In the genomic region with DNA sequence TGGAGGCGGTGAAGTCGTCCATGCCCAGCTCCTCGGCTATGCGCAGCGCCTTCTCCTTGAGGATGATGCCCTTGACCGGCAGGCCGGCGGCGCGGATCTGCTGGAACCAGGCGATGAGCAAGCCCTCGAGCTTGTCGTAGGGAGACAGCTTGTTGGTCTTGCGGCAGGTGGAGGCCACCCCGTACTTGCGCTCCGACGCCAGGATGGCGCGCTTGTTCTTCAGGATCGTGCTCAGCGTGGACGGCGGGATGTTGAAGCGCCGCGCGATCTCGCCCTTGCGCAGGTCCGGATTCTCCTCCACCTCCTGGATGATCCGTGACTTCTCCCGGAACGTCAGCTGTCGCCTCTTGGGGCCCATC, we compare ENCODE assay signal across 1 cellular context.
TF ChIP-seq lines count a peak whose summit lies in the region.

No MANE protein-coding gene starts in this region.

TF ChIP-seq in K562, 482 proteins besides CTCF, POLR2A, EP300 and RAD21 (continued from another document and continues in another):
- TF ChIP-seq, protein P1, sequence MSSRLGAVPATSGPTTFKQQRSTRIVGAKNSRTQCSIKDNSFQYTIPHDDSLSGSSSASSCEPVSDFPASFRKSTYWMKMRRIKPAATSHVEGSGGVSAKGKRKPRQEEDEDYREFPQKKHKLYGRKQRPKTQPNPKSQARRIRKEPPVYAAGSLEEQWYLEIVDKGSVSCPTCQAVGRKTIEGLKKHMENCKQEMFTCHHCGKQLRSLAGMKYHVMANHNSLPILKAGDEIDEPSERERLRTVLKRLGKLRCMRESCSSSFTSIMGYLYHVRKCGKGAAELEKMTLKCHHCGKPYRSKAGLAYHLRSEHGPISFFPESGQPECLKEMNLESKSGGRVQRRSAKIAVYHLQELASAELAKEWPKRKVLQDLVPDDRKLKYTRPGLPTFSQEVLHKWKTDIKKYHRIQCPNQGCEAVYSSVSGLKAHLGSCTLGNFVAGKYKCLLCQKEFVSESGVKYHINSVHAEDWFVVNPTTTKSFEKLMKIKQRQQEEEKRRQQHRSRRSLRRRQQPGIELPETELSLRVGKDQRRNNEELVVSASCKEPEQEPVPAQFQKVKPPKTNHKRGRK (tag; IDR thresholded peaks at IDR 0.05) = no peak
- TF ChIP-seq, protein P2, sequence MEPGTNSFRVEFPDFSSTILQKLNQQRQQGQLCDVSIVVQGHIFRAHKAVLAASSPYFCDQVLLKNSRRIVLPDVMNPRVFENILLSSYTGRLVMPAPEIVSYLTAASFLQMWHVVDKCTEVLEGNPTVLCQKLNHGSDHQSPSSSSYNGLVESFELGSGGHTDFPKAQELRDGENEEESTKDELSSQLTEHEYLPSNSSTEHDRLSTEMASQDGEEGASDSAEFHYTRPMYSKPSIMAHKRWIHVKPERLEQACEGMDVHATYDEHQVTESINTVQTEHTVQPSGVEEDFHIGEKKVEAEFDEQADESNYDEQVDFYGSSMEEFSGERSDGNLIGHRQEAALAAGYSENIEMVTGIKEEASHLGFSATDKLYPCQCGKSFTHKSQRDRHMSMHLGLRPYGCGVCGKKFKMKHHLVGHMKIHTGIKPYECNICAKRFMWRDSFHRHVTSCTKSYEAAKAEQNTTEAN (CRISPR knock-in tag; IDR thresholded peaks at IDR 0.05) = no peak
- TF ChIP-seq CBX1 (IDR thresholded peaks at IDR 0.05; ENCODE audit: low read depth) (no peak), PTRF (tag; IDR thresholded peaks at IDR 0.05) (no peak), ZNF274 (IDR thresholded peaks at IDR 0.05; ENCODE audit: borderline replicate concordance, low read depth, low read length) (no peak), RNF2 (IDR thresholded peaks at IDR 0.05) (no peak), ZNF311 (CRISPR knock-in tag; IDR thresholded peaks at IDR 0.05) (no peak), TEAD4 (IDR thresholded peaks at IDR 0.05; ENCODE audit: low read length) (no peak), TEAD4 (CRISPR knock-in tag; IDR thresholded peaks at IDR 0.05; ENCODE audit: borderline replicate concordance) (0 out of 2 replicates have a peak, but pooled peaks have one; percentile 69), RHOXF2B (CRISPR knock-in tag; conservative IDR thresholded peaks at IDR 0.05) (no peak), ZNF778 (CRISPR knock-in tag; IDR thresholded peaks at IDR 0.05) (no peak), CHD2 (IDR thresholded peaks at IDR 0.05; ENCODE audit: low read depth, low read length) (peak; percentile 46), MYC (IDR thresholded peaks at IDR 0.05; ENCODE audit: low read depth, low read length) (peak; percentile 16; the same call in 1 of the 2 replicates), MYC (CRISPR knock-in tag; IDR thresholded peaks at IDR 0.05; ENCODE audit: borderline replicate concordance, low read depth) (no peak), PTBP1 (IDR thresholded peaks at IDR 0.05; ENCODE audit: low read depth, low read length) (no peak), TCF7L2 (IDR thresholded peaks at IDR 0.05; ENCODE audit: low read depth, low read length) (no peak), KLF1 (tag; IDR thresholded peaks at IDR 0.05) (no peak), WHSC1 (IDR thresholded peaks at IDR 0.05; ENCODE audit: low read length) (no peak), SREBF1 (IDR thresholded peaks at IDR 0.05; ENCODE audit: borderline replicate concordance, low read depth, low read length) (no peak), MAFF (IDR thresholded peaks at IDR 0.05; ENCODE audit: low read length) (no peak), ZNF57 (CRISPR knock-in tag; IDR thresholded peaks at IDR 0.05) (no peak), GABPB2 (CRISPR knock-in tag; conservative IDR thresholded peaks at IDR 0.05) (no peak), FOSL1 (tag; conservative IDR thresholded peaks at IDR 0.05) (no peak), CEBPG (CRISPR knock-in tag; IDR thresholded peaks at IDR 0.05) (0 out of 2 replicates have a peak, but pooled peaks have one; percentile 13), CEBPG (tag; conservative IDR thresholded peaks at IDR 0.05 in 1 of 2, IDR thresholded peaks at IDR 0.05 in 1 of 2) (no peak), SREBF2 (CRISPR knock-in tag; IDR thresholded peaks at IDR 0.05) (no peak), KDM2B (CRISPR knock-in tag; IDR thresholded peaks at IDR 0.05) (no peak), SMARCB1 (IDR thresholded peaks at IDR 0.05; ENCODE audit: insufficient read length, low read depth) (no peak)
- TF ChIP-seq, protein P3, sequence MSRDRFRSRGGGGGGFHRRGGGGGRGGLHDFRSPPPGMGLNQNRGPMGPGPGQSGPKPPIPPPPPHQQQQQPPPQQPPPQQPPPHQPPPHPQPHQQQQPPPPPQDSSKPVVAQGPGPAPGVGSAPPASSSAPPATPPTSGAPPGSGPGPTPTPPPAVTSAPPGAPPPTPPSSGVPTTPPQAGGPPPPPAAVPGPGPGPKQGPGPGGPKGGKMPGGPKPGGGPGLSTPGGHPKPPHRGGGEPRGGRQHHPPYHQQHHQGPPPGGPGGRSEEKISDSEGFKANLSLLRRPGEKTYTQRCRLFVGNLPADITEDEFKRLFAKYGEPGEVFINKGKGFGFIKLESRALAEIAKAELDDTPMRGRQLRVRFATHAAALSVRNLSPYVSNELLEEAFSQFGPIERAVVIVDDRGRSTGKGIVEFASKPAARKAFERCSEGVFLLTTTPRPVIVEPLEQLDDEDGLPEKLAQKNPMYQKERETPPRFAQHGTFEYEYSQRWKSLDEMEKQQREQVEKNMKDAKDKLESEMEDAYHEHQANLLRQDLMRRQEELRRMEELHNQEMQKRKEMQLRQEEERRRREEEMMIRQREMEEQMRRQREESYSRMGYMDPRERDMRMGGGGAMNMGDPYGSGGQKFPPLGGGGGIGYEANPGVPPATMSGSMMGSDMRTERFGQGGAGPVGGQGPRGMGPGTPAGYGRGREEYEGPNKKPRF (IDR thresholded peaks at IDR 0.05; ENCODE audit: low read depth, low read length) = no peak
- TF ChIP-seq, protein P4, sequence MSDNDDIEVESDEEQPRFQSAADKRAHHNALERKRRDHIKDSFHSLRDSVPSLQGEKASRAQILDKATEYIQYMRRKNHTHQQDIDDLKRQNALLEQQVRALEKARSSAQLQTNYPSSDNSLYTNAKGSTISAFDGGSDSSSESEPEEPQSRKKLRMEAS (CRISPR knock-in tag; IDR thresholded peaks at IDR 0.05) = peak; percentile 56; the same call in 1 of the 2 replicates
- TF ChIP-seq, protein P5, sequence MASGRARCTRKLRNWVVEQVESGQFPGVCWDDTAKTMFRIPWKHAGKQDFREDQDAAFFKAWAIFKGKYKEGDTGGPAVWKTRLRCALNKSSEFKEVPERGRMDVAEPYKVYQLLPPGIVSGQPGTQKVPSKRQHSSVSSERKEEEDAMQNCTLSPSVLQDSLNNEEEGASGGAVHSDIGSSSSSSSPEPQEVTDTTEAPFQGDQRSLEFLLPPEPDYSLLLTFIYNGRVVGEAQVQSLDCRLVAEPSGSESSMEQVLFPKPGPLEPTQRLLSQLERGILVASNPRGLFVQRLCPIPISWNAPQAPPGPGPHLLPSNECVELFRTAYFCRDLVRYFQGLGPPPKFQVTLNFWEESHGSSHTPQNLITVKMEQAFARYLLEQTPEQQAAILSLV (tag; IDR thresholded peaks at IDR 0.05) = no peak
- TF ChIP-seq, protein P6, sequence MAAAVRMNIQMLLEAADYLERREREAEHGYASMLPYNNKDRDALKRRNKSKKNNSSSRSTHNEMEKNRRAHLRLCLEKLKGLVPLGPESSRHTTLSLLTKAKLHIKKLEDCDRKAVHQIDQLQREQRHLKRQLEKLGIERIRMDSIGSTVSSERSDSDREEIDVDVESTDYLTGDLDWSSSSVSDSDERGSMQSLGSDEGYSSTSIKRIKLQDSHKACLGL (CRISPR knock-in tag; IDR thresholded peaks at IDR 0.05; ENCODE audit: borderline replicate concordance, poor library complexity, severe bottlenecking) = no peak
- TF ChIP-seq, protein P7, sequence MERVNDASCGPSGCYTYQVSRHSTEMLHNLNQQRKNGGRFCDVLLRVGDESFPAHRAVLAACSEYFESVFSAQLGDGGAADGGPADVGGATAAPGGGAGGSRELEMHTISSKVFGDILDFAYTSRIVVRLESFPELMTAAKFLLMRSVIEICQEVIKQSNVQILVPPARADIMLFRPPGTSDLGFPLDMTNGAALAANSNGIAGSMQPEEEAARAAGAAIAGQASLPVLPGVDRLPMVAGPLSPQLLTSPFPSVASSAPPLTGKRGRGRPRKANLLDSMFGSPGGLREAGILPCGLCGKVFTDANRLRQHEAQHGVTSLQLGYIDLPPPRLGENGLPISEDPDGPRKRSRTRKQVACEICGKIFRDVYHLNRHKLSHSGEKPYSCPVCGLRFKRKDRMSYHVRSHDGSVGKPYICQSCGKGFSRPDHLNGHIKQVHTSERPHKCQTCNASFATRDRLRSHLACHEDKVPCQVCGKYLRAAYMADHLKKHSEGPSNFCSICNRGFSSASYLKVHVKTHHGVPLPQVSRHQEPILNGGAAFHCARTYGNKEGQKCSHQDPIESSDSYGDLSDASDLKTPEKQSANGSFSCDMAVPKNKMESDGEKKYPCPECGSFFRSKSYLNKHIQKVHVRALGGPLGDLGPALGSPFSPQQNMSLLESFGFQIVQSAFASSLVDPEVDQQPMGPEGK (CRISPR knock-in tag; IDR thresholded peaks at IDR 0.05; ENCODE audit: borderline replicate concordance) = no peak
- TF ChIP-seq, protein P8, sequence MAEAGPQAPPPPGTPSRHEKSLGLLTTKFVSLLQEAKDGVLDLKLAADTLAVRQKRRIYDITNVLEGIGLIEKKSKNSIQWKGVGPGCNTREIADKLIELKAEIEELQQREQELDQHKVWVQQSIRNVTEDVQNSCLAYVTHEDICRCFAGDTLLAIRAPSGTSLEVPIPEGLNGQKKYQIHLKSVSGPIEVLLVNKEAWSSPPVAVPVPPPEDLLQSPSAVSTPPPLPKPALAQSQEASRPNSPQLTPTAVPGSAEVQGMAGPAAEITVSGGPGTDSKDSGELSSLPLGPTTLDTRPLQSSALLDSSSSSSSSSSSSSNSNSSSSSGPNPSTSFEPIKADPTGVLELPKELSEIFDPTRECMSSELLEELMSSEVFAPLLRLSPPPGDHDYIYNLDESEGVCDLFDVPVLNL (CRISPR knock-in tag; IDR thresholded peaks at IDR 0.05; ENCODE audit: low read depth) = 0 out of 2 replicates have a peak, but pooled peaks have one; percentile 35
- TF ChIP-seq, protein P9, sequence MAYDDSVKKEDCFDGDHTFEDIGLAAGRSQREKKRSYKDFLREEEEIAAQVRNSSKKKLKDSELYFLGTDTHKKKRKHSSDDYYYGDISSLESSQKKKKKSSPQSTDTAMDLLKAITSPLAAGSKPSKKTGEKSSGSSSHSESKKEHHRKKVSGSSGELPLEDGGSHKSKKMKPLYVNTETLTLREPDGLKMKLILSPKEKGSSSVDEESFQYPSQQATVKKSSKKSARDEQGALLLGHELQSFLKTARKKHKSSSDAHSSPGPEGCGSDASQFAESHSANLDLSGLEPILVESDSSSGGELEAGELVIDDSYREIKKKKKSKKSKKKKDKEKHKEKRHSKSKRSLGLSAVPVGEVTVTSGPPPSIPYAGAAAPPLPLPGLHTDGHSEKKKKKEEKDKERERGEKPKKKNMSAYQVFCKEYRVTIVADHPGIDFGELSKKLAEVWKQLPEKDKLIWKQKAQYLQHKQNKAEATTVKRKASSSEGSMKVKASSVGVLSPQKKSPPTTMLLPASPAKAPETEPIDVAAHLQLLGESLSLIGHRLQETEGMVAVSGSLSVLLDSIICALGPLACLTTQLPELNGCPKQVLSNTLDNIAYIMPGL (CRISPR knock-in tag; IDR thresholded peaks at IDR 0.05) = no peak
- TF ChIP-seq, protein P10, sequence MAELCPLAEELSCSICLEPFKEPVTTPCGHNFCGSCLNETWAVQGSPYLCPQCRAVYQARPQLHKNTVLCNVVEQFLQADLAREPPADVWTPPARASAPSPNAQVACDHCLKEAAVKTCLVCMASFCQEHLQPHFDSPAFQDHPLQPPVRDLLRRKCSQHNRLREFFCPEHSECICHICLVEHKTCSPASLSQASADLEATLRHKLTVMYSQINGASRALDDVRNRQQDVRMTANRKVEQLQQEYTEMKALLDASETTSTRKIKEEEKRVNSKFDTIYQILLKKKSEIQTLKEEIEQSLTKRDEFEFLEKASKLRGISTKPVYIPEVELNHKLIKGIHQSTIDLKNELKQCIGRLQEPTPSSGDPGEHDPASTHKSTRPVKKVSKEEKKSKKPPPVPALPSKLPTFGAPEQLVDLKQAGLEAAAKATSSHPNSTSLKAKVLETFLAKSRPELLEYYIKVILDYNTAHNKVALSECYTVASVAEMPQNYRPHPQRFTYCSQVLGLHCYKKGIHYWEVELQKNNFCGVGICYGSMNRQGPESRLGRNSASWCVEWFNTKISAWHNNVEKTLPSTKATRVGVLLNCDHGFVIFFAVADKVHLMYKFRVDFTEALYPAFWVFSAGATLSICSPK (IDR thresholded peaks at IDR 0.05; ENCODE audit: borderline replicate concordance) = no peak
- TF ChIP-seq, protein P11, sequence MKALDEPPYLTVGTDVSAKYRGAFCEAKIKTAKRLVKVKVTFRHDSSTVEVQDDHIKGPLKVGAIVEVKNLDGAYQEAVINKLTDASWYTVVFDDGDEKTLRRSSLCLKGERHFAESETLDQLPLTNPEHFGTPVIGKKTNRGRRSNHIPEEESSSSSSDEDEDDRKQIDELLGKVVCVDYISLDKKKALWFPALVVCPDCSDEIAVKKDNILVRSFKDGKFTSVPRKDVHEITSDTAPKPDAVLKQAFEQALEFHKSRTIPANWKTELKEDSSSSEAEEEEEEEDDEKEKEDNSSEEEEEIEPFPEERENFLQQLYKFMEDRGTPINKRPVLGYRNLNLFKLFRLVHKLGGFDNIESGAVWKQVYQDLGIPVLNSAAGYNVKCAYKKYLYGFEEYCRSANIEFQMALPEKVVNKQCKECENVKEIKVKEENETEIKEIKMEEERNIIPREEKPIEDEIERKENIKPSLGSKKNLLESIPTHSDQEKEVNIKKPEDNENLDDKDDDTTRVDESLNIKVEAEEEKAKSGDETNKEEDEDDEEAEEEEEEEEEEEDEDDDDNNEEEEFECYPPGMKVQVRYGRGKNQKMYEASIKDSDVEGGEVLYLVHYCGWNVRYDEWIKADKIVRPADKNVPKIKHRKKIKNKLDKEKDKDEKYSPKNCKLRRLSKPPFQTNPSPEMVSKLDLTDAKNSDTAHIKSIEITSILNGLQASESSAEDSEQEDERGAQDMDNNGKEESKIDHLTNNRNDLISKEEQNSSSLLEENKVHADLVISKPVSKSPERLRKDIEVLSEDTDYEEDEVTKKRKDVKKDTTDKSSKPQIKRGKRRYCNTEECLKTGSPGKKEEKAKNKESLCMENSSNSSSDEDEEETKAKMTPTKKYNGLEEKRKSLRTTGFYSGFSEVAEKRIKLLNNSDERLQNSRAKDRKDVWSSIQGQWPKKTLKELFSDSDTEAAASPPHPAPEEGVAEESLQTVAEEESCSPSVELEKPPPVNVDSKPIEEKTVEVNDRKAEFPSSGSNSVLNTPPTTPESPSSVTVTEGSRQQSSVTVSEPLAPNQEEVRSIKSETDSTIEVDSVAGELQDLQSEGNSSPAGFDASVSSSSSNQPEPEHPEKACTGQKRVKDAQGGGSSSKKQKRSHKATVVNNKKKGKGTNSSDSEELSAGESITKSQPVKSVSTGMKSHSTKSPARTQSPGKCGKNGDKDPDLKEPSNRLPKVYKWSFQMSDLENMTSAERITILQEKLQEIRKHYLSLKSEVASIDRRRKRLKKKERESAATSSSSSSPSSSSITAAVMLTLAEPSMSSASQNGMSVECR (CRISPR knock-in tag; IDR thresholded peaks at IDR 0.05) = peak; percentile 42; the same call in 1 of the 2 replicates
- TF ChIP-seq, protein P12, sequence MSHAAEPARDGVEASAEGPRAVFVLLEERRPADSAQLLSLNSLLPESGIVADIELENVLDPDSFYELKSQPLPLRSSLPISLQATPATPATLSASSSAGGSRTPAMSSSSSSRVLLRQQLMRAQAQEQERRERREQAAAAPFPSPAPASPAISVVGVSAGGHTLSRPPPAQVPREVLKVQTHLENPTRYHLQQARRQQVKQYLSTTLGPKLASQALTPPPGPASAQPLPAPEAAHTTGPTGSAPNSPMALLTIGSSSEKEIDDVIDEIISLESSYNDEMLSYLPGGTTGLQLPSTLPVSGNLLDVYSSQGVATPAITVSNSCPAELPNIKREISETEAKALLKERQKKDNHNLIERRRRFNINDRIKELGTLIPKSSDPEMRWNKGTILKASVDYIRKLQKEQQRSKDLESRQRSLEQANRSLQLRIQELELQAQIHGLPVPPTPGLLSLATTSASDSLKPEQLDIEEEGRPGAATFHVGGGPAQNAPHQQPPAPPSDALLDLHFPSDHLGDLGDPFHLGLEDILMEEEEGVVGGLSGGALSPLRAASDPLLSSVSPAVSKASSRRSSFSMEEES (CRISPR knock-in tag; IDR thresholded peaks at IDR 0.05) = no peak
